In genomic region chr16:1152651-1153259, GRCh38 we compare ENCODE assay signal across 8 cellular contexts. TPM values are rescaled to one million over a fixed set of nuclear protein-coding genes. Genes with fewer than 3 reads are reported as not detected.
DNase-seq lines count a peak whose midpoint lies in the region; ATAC-seq, FAIRE-seq and TF ChIP-seq lines count a peak whose summit lies in the region.
"Had no signal": no experiment of that assay in that cellular context is flagged by ENCODE, and none has a peak within 500 bp of the region (broad histone marks: within the 10 kb centered on the region; RNA-seq: fewer than 3 reads in every experiment).

Gene CACNA1H (plus strand): TSS chr16:1153106. CDS start chr16:1153738, 632 bp downstream.

- no peak for FAIRE-seq in small intestine (lab: Jason Lieb, UNC)

- H3K9me3 ChIP-seq in MG63 (no peaks in the 10 kb centered on the region), heart left ventricle (peaks cover 0 to 3% (median 0%) of the 10 kb centered on the region in 12 donors), small intestine (ENCODE audit: control insufficient read depth, low read depth) (no peaks in the 10 kb centered on the region)

- peaks cover 13% of the 10 kb centered on the region for H3K27me3 ChIP-seq in MG63
- H3K27me3 ChIP-seq in heart left ventricle = peaks cover 22 to 45% (median 40%) of the 10 kb centered on the region in 9 donors
- peaks cover 2 to 17% of the 10 kb centered on the region in 2 donors for H3K27me3 ChIP-seq in small intestine (ENCODE audit: control insufficient read depth in 2 of 2, insufficient read depth in 2 of 2, low read length in 2 of 2)

- DNase-seq in MG63 = peak; percentile 25
- DNase-seq in activated T-cell treated with anti-CD3 and anti-CD28 coated beads for 24 hours (ENCODE audit: low read depth) = peak; percentile 36
- peak in 2 of 5 donors; percentile 40 to 45 for DNase-seq in heart left ventricle
- DNase-seq in small intestine = no peak
- DNase-seq in GM19240 (ENCODE audit: insufficient read length, low spot score) = no peak
- DNase-seq in COR-L47 (lab: John Stamatoyannopoulos, UW) = no peak

- 1% methylated on average over 77 to 81 of the region's 98 CpGs; no CpG with 5 or more reads in 2 of the 4 donors for WGBS in heart left ventricle, 4 donors
- 0 to 4% (median 1%) methylated on average over 6 to 83 of the region's 98 CpGs for WGBS in small intestine, 3 donors

- intact Hi-C loops in heart left ventricle (cut with DNase I) = no loop called here

- peak within 1 kb of the TSS in 5 of 12 donors; percentile 39 to 90 (median 60) for H3K27ac ChIP-seq in heart left ventricle
- no peak within 1 kb of the TSS for H3K27ac ChIP-seq in small intestine (ENCODE audit: low read depth in 1 of 2, low read length in 1 of 2)

- H3K4me1 ChIP-seq in heart left ventricle = peaks cover 0 to 24% (median 4%) of the 10 kb centered on the region in 12 donors
- peaks cover 0 to 4% of the 10 kb centered on the region in 2 donors for H3K4me1 ChIP-seq in small intestine (ENCODE audit: control insufficient read depth in 2 of 2, insufficient read depth in 1 of 2, low read depth in 1 of 2, low read length in 1 of 2)

- H3K4me3 ChIP-seq in MG63 (peak within 1 kb of the TSS; percentile 24; the same call in 1 of the 2 replicates), heart left ventricle (peak within 1 kb of the TSS; percentile 20 to 58 (median 46)), small intestine (ENCODE audit: low read depth in 1 of 2, low read length in 2 of 2) (peak within 1 kb of the TSS; percentile 19 to 43)

- TF ChIP-seq CTCF in heart left ventricle (IDR thresholded peaks at IDR 0.05) = peak in 11 of 12 donors; percentile 10 to 57 (median 26)

- no peaks in the 10 kb centered on the region for H3K36me3 ChIP-seq in MG63
- H3K36me3 ChIP-seq in heart left ventricle = no peaks in the 10 kb centered on the region
- H3K36me3 ChIP-seq in small intestine (ENCODE audit: control insufficient read depth in 2 of 2, insufficient read depth in 2 of 2, low read length in 2 of 2) = no peaks in the 10 kb centered on the region

- TF ChIP-seq POLR2A in heart left ventricle (IDR thresholded peaks at IDR 0.05) = no peak

- ATAC-seq in heart left ventricle (peak in 1 of 4 donors; percentile 42), HG02642 (IDR thresholded peaks at IDR 0.05; ENCODE audit: poor library complexity, unreplicated experiment) (no peak)

RNA-seq across cellular contexts. Expression of gene CACNA1H, which starts in this region (rescaled TPM):
- 0.27 and 0.59 TPM in 2 replicates for total RNA-seq in MG63 (2014; rRNA removed; shearing (Covaris generic); ENCODE audit: low replicate concordance)
- 10 to 100 TPM in 2 of 9 donors, 1 to 10 TPM in 7; 1.6 to 14.6 (median 2.6) TPM for total RNA-seq in heart left ventricle
- polyA plus RNA-seq in heart left ventricle = 1 to 10 TPM; 5.3 to 6.2 TPM
- 1 to 10 TPM in 2 of 3 donors, under 1 TPM in 1; 0.22 to 7.0 (median 1.1) TPM for polyA plus RNA-seq in small intestine
- total RNA-seq: RPMI7951 had no signal

Comparison
In these comparisons a context has a peak if more than half of its experiments do, and no peak if none do; other contexts are left out.
1. Peak in DNase-seq and H3K4me3 ChIP-seq in MG63; RNA of the gene not detected or under 1 TPM.